Comparison of ENCODE assay signal across 8 cellular contexts in the genomic region with DNA sequence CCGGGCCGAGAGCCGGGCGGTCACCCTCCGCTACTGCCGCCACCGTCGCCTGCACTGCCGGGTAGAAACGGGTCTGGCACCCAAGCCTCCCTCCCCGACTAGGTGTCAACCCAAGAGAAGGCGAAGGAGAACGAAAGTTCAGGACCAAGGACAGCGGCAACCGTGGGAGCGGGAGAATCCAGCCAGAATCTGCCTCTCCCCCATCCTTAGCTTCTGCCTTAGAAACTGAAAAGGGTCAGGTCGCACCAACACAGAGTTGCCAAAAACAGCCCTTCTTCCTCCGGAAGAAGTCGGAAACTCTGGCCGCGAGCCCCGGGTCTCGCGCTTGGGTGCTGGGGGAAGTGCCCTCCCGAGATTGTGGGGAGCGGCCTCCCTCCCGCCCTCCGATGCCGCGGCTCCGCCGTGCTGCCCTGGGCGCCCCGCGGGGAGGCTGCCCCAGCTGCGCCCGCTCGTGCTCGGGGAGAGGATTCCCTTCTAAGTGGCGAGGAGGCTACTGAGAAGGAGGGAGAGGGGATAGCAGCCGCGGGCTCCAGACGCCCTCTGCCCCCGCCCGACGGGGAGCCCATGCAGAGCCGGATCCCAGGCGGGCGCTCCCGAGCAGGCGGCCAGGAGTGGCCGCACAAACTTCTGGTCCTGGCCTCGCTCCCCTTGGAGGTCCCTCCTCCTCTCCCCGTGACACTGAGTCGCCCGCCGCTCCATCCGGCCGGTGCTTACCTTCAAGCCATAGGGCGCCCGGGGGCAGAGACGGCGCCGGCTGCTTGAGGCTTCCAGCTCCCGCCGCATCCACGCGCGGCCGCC. TPM values are rescaled to one million over a fixed set of nuclear protein-coding genes. Genes with fewer than 3 reads are reported as not detected.
DNase-seq lines count a peak whose midpoint lies in the region; ATAC-seq and TF ChIP-seq lines count a peak whose summit lies in the region.

No MANE protein-coding gene starts in this region.

- no peaks in the 10 kb centered on the region for H4K20me1 ChIP-seq in Karpas-422 (ENCODE audit: insufficient read depth, low read depth, low read length)

- WGBS in right lobe of liver (ENCODE audit: insufficient coverage, low coverage, low lambda C conversion rate, missing lambda C conversion rate), result 7% methylated on average over 11 of the region's 70 CpGs

- TF ChIP-seq POLR2A in right lobe of liver (IDR thresholded peaks at IDR 0.05), result no peak

- peak; percentile 87 for DNase-seq in DMS53 (lab: John Stamatoyannopoulos, UW)
- DNase-seq in Karpas-422, result peak; percentile 46
- DNase-seq in activated CD4-positive, alpha-beta T cell treated with anti-CD3 and anti-CD28 coated beads, Interleukin-2, amount 10 ng/mL, durations not matched to agents 24 days and 14 days, result peak; percentile 90
- peak in 9 of 10 donors; percentile 12 to 71 (median 49) for DNase-seq in dorsolateral prefrontal cortex
- DNase-seq in right lobe of liver, result peak; percentile 63 to 72 (median 64)
- DNase-seq in stimulated activated CD8-positive, alpha-beta memory T cell treated with anti-CD3 and anti-CD28 coated beads, Interleukin-12 subunit alpha, Interleukin-12 subunit beta, amount 100 ng/mL, for 4 hours (ENCODE audit: low read depth), result peak; percentile 1

- peaks cover 47% of the 10 kb centered on the region for H3K27me3 Mint-ChIP-seq in activated CD4-positive, alpha-beta T cell treated with anti-CD3 and anti-CD28 coated beads, Interleukin-2, amount 10 ng/mL, durations not matched to agents 24 days and 14 days

- no peak overlapping the region for H3K4me3 Mint-ChIP-seq in activated CD4-positive, alpha-beta T cell treated with anti-CD3 and anti-CD28 coated beads, Interleukin-2, amount 10 ng/mL, durations not matched to agents 24 days and 14 days

- H3K79me2 ChIP-seq in Karpas-422 (ENCODE audit: low read length), result no peaks in the 10 kb centered on the region

- no peak overlapping the region for H3K27ac Mint-ChIP-seq in activated CD4-positive, alpha-beta T cell treated with anti-CD3 and anti-CD28 coated beads, Interleukin-2, amount 10 ng/mL, durations not matched to agents 24 days and 14 days

- H3K4me1 ChIP-seq in Karpas-422 (ENCODE audit: low read length) (no peaks in the 10 kb centered on the region), right lobe of liver (no peaks in the 10 kb centered on the region)

- H3K4me2 ChIP-seq in Karpas-422 (ENCODE audit: low read depth, low read length, poor library complexity, severe bottlenecking), result no peak overlapping the region

- TF ChIP-seq CTCF in dorsolateral prefrontal cortex (IDR thresholded peaks at IDR 0.05 in 54 of 56, conservative IDR thresholded peaks at IDR 0.05 in 2 of 56; ENCODE audit: low read depth in 1 of 56, partially characterized antibody in 56 of 56), result peak in 6 of 56 donors; percentile 4 to 35 (median 16)
- TF ChIP-seq CTCF in right lobe of liver (IDR thresholded peaks at IDR 0.05), result no peak

- H3K4me3 ChIP-seq in Karpas-422 (ENCODE audit: low read length) (no peak overlapping the region), dorsolateral prefrontal cortex (peak overlapping the region in 57 of 59 donors; percentile 1 to 63 (median 40)), right lobe of liver (no peak overlapping the region)

- no peak overlapping the region for H2AFZ ChIP-seq in Karpas-422 (ENCODE audit: low read length)

- H3K36me3 ChIP-seq in Karpas-422 (ENCODE audit: insufficient read depth, low read length) (no peaks in the 10 kb centered on the region), right lobe of liver (no peaks in the 10 kb centered on the region)

- ATAC-seq in right lobe of liver, result peak; percentile 68 to 87 (median 78)
- no peak for ATAC-seq in HG03432 (IDR thresholded peaks at IDR 0.05; ENCODE audit: unreplicated experiment)
- no peak for ATAC-seq in HG03135 (IDR thresholded peaks at IDR 0.05; ENCODE audit: unreplicated experiment)

- H3K9me3 Mint-ChIP-seq in activated CD4-positive, alpha-beta T cell treated with anti-CD3 and anti-CD28 coated beads, Interleukin-2, amount 10 ng/mL, durations not matched to agents 24 days and 14 days, result no peaks in the 10 kb centered on the region

- no peaks in the 10 kb centered on the region for H3K9me2 ChIP-seq in Karpas-422 (replicated peaks; ENCODE audit: insufficient read depth, low read length)

- intact Hi-C loops in activated CD4-positive, alpha-beta T cell treated with anti-CD3 and anti-CD28 coated beads, Interleukin-2, amount 10 ng/mL, durations not matched to agents 24 days and 14 days (cut with micrococcal nuclease), result no loop called here
- intact Hi-C loops in dorsolateral prefrontal cortex (cut with DNase I) (no loop called here), right lobe of liver (cut with DNase I) (no loop called here)

- no peak overlapping the region for H3K9ac ChIP-seq in Karpas-422 (ENCODE audit: low read length)

- no peaks in the 10 kb centered on the region for H3K36me3 Mint-ChIP-seq in activated CD4-positive, alpha-beta T cell treated with anti-CD3 and anti-CD28 coated beads, Interleukin-2, amount 10 ng/mL, durations not matched to agents 24 days and 14 days (ENCODE audit: low read depth)

- H3K9me3 ChIP-seq in Karpas-422 (ENCODE audit: low read length) (no peaks in the 10 kb centered on the region), right lobe of liver (no peaks in the 10 kb centered on the region)

- H3K27ac ChIP-seq in Karpas-422 (ENCODE audit: low read length), result no peak overlapping the region
- H3K27ac ChIP-seq in dorsolateral prefrontal cortex, result no peak overlapping the region
- no peak overlapping the region for H3K27ac ChIP-seq in right lobe of liver

- H3K27me3 ChIP-seq in Karpas-422 (ENCODE audit: low read length) (no peaks in the 10 kb centered on the region), dorsolateral prefrontal cortex (peaks cover 0 to 82% (median 40%) of the 10 kb centered on the region in 45 donors), right lobe of liver (peaks cover 0 to 14% of the 10 kb centered on the region in 2 donors)

- H3K4me1 Mint-ChIP-seq in activated CD4-positive, alpha-beta T cell treated with anti-CD3 and anti-CD28 coated beads, Interleukin-2, amount 10 ng/mL, durations not matched to agents 24 days and 14 days, result no peaks in the 10 kb centered on the region

RNA-seq across cellular contexts. Expression of a gene that starts 0.6 kb away (rescaled TPM):
- not detected in 2 replicates for total RNA-seq in Karpas-422 (2014; rRNA removed; shearing (Covaris generic); ENCODE audit: low replicate concordance)
- total RNA-seq in activated CD4-positive, alpha-beta T cell treated with anti-CD3 and anti-CD28 coated beads, Interleukin-2, amount 10 ng/mL, durations not matched to agents 24 days and 14 days, result not detected in 2 replicates
- total RNA-seq in dorsolateral prefrontal cortex (1 to 10 TPM in 103 of 120 experiments, under 1 TPM in 17; 0.25 to 5.9 (median 1.6) TPM), right lobe of liver (under 1 TPM in 1 of 6 experiments, not detected in 5; 0.13 TPM)

Comparison
In these comparisons a context has a peak if more than half of its experiments do, and no peak if none do; other contexts are left out.
1. DNase-seq: peak in every context shown above with its lines; median percentile 90 in activated CD4-positive, alpha-beta T cell treated with anti-CD3 and anti-CD28 coated beads, Interleukin-2, amount 10 ng/mL, durations not matched to agents 24 days and 14 days; 87 in DMS53; 64 in right lobe of liver; 49 in dorsolateral prefrontal cortex; 46 in Karpas-422; 1 in stimulated activated CD8-positive, alpha-beta memory T cell treated with anti-CD3 and anti-CD28 coated beads, Interleukin-12 subunit alpha, Interleukin-12 subunit beta, amount 100 ng/mL, for 4 hours.
2. H3K4me3 ChIP-seq: peak in dorsolateral prefrontal cortex (57 of 59); none in Karpas-422 (single experiment) and right lobe of liver (0 of 3).
3. ATAC-seq: peak in right lobe of liver (4 of 4); none in HG03432 (single experiment) and HG03135 (single experiment).